16 cellular contexts compared by ENCODE assay signal in genomic region chr14:103213331-103213730, GRCh38.
DNase-seq lines count a peak whose midpoint lies in the region; ATAC-seq and TF ChIP-seq lines count a peak whose summit lies in the region.
"Had no signal": no experiment of that assay in that cellular context is flagged by ENCODE, and none has a peak within 500 bp of the region (broad histone marks: within the 10 kb centered on the region; RNA-seq: fewer than 3 reads in every experiment).

No MANE protein-coding gene starts in this region.

- H3K9me3 Mint-ChIP-seq in Caco-2 (ENCODE audit: unreplicated experiment) (peaks cover 7% of the 10 kb centered on the region), WTC11 (no peaks in the 10 kb centered on the region)
- H3K9me3 Mint-ChIP-seq: CD8-positive, alpha-beta T cell; GM23338 had no signal

- no peaks in the 10 kb centered on the region for H3K79me2 ChIP-seq in MM.1S (ENCODE audit: low read length)

- no peak overlapping the region for H2AFZ ChIP-seq in MM.1S (ENCODE audit: low read length)
- H2AFZ ChIP-seq: GM23338 had no signal

- no peaks in the 10 kb centered on the region for H3K4me1 Mint-ChIP-seq in Caco-2 (ENCODE audit: low read depth, unreplicated experiment)
- H3K4me1 Mint-ChIP-seq in WTC11, result peaks cover 7% of the 10 kb centered on the region; the same call in 1 of the 2 replicates
- H3K4me1 Mint-ChIP-seq: CD14-positive monocyte had no signal

- DNase-seq in Caco-2 (peak; percentile 38 to 72), WTC11 (ENCODE audit: low spot score) (no peak), left lobe of liver (ENCODE audit: low spot score) (peak; percentile 67), GM13976 (ENCODE audit: low spot score) (no peak), left cardiac atrium (no peak), MM.1S (no peak), WERI-Rb-1 (no peak)
- DNase-seq: CD8-positive, alpha-beta T cell; COR-L47; DMS53; GF-D8; H7 had no signal

- H3K4me2 ChIP-seq in MM.1S (ENCODE audit: low read depth, low read length), result no peak overlapping the region
- H3K4me2 ChIP-seq: GM23338 had no signal

- H3K36me3 ChIP-seq in Caco-2 (ENCODE audit: control insufficient read depth, insufficient read depth, low read length) (no peaks in the 10 kb centered on the region), muscle layer of duodenum (ENCODE audit: control insufficient read depth in 1 of 2, insufficient read depth in 2 of 2, low read length in 2 of 2) (no peaks in the 10 kb centered on the region), MM.1S (replicated peaks; ENCODE audit: insufficient read depth, low read length) (no peaks in the 10 kb centered on the region), WERI-Rb-1 (no peaks in the 10 kb centered on the region)

- H3K27ac ChIP-seq in muscle layer of duodenum (ENCODE audit: low read length) (peak overlapping the region; percentile 34), MM.1S (ENCODE audit: low read length) (no peak overlapping the region), WERI-Rb-1 (no peak overlapping the region)
- H3K27ac ChIP-seq: 22Rv1 had no signal

- H3K9me2 ChIP-seq in MM.1S (replicated peaks; ENCODE audit: insufficient read depth, low read length), result no peaks in the 10 kb centered on the region

- no peak overlapping the region for H3K27ac Mint-ChIP-seq in Caco-2 (ENCODE audit: unreplicated experiment)
- H3K27ac Mint-ChIP-seq in WTC11, result no peak overlapping the region
- H3K27ac Mint-ChIP-seq: CD14-positive monocyte; CD8-positive, alpha-beta T cell; GM23338 had no signal

- H3K9me3 ChIP-seq in Caco-2, result no peaks in the 10 kb centered on the region
- peaks cover 0 to 7% of the 10 kb centered on the region in 2 donors for H3K9me3 ChIP-seq in muscle layer of duodenum (ENCODE audit: control insufficient read depth in 1 of 2, low read length in 2 of 2)
- no peaks in the 10 kb centered on the region for H3K9me3 ChIP-seq in MM.1S (replicated peaks; ENCODE audit: insufficient read depth, low read length)
- peaks cover 2% of the 10 kb centered on the region for H3K9me3 ChIP-seq in WERI-Rb-1 (ENCODE audit: severe bottlenecking)

- peaks cover 9% of the 10 kb centered on the region for H3K4me1 ChIP-seq in Caco-2
- H3K4me1 ChIP-seq in muscle layer of duodenum (ENCODE audit: control insufficient read depth in 1 of 2, insufficient read depth in 2 of 2, low read length in 2 of 2), result peaks cover 0 to 3% of the 10 kb centered on the region in 2 donors
- no peaks in the 10 kb centered on the region for H3K4me1 ChIP-seq in MM.1S (ENCODE audit: low read length)

- H3K36me3 Mint-ChIP-seq in Caco-2 (ENCODE audit: insufficient read depth, unreplicated experiment) (no peaks in the 10 kb centered on the region), WTC11 (no peaks in the 10 kb centered on the region)
- H3K36me3 Mint-ChIP-seq: CD14-positive monocyte; CD8-positive, alpha-beta T cell had no signal

- BruUV-seq in Caco-2 (replicated peaks; lab: Mats Ljungman, UMichigan), result no TSS peak

- H3K27me3 Mint-ChIP-seq in Caco-2 (ENCODE audit: insufficient read depth, unreplicated experiment), result no peaks in the 10 kb centered on the region
- peaks cover 25% of the 10 kb centered on the region for H3K27me3 Mint-ChIP-seq in WTC11 (ENCODE audit: low read depth)

- CTCF ChIA-PET in Caco-2 (lab: Charles Lee) (no interaction called here), WTC11 (lab: Charles Lee) (no interaction called here)

- H3K9ac ChIP-seq in MM.1S (ENCODE audit: low read length), result no peak overlapping the region

- POLR2A ChIA-PET in Caco-2 (lab: Charles Lee) (no interaction called here), WTC11 (lab: Charles Lee) (no interaction called here)

- no peak overlapping the region for H3K4me3 ChIP-seq in Caco-2 (ENCODE audit: low read depth, low read length)
- H3K4me3 ChIP-seq in muscle layer of duodenum (ENCODE audit: low read depth in 1 of 2, low read length in 2 of 2), result no peak overlapping the region
- H3K4me3 ChIP-seq in MM.1S (ENCODE audit: low read length), result no peak overlapping the region
- H3K4me3 ChIP-seq in WERI-Rb-1 (ENCODE audit: low read depth, low read length), result no peak overlapping the region
- H3K4me3 ChIP-seq: GM23338 had no signal

- H4K20me1 ChIP-seq in MM.1S (ENCODE audit: insufficient read depth, low read length), result no peaks in the 10 kb centered on the region

- no peak overlapping the region for H3K4me3 Mint-ChIP-seq in Caco-2 (ENCODE audit: unreplicated experiment)
- no peak overlapping the region for H3K4me3 Mint-ChIP-seq in WTC11
- H3K4me3 Mint-ChIP-seq: CD14-positive monocyte; CD8-positive, alpha-beta T cell; GM23338 had no signal

- no peaks in the 10 kb centered on the region for H3F3A ChIP-seq in MM.1S (ENCODE audit: insufficient read depth, low read length)

- ATAC-seq in WTC11 (no peak), left lobe of liver (peak; percentile 83), left cardiac atrium (no peak)
- ATAC-seq: CD8-positive, alpha-beta T cell; GM23338 had no signal

- no peak for TF ChIP-seq CTCF in Caco-2 (IDR thresholded peaks at IDR 0.05; ENCODE audit: insufficient read depth in 1 of 2, low read depth in 1 of 2, low read length in 1 of 2, severe bottlenecking in 1 of 2, unreplicated experiment in 1 of 2)
- TF ChIP-seq CTCF in WTC11 (IDR thresholded peaks at IDR 0.05), result no peak
- TF ChIP-seq CTCF in GM13976 (IDR thresholded peaks at IDR 0.05; ENCODE audit: borderline replicate concordance, control extremely low read depth, extremely low read depth, insufficient read depth, missing control alignments), result no peak
- no peak for TF ChIP-seq CTCF in MM.1S (IDR thresholded peaks at IDR 0.05; ENCODE audit: low read length)
- no peak for TF ChIP-seq CTCF in WERI-Rb-1 (IDR thresholded peaks at IDR 0.05; ENCODE audit: low read depth, low read length)

- intact Hi-C loops in Caco-2 (cut with micrococcal nuclease; ENCODE audit: unreplicated experiment), result no loop called here
- intact Hi-C loops in left cardiac atrium (cut with DNase I), result no loop called here

- H3K27me3 ChIP-seq in Caco-2 (replicated peaks; ENCODE audit: control insufficient read depth, insufficient read depth, low read length) (no peaks in the 10 kb centered on the region), muscle layer of duodenum (ENCODE audit: low read depth, low read length) (no peaks in the 10 kb centered on the region), MM.1S (replicated peaks; ENCODE audit: insufficient read depth, low read length) (no peaks in the 10 kb centered on the region; the same call in 1 of the 2 replicates), WERI-Rb-1 (ENCODE audit: insufficient read depth, low read depth, severe bottlenecking) (no peaks in the 10 kb centered on the region)

- in situ Hi-C loops in GM13976 (cut with MboI; ENCODE audit: low sequenced_read_pairs, unreplicated experiment), result no loop called here

TF ChIP-seq in WTC11, 78 proteins besides CTCF, POLR2A, EP300 and RAD21:
- TF ChIP-seq ZNF219 (CRISPR knock-in tag; IDR thresholded peaks at IDR 0.05; ENCODE audit: borderline replicate concordance) (no peak), GABPB1 (CRISPR knock-in tag; IDR thresholded peaks at IDR 0.05) (peak; percentile 46)
TF ChIP-seq in WTC11: peak in this region for 1.

Comparison
In these comparisons a context has a peak if more than half of its experiments do, and no peak if none do; other contexts are left out.
1. DNase-seq: peak in Caco-2 (2 of 2) and left lobe of liver (single experiment); none in WTC11 (single experiment), GM13976 (single experiment), left cardiac atrium (single experiment), MM.1S (single experiment) and WERI-Rb-1 (single experiment).